In genomic region chr15:88476635-88477038, GRCh38 we compare ENCODE assay signal across 8 cellular contexts. TPM values are rescaled to one million over a fixed set of nuclear protein-coding genes. Genes with fewer than 3 reads are reported as not detected.
DNase-seq lines count a peak whose midpoint lies in the region; ATAC-seq and TF ChIP-seq lines count a peak whose summit lies in the region.

No MANE protein-coding gene starts in this region.

- no peak overlapping the region; the same call in 1 of the 2 replicates for H3K4me3 ChIP-seq in BE2C (ENCODE audit: low read depth, low read length)
- no peak overlapping the region for H3K4me3 ChIP-seq in heart left ventricle
- H3K4me3 ChIP-seq in sigmoid colon: no peak overlapping the region

- TF ChIP-seq CTCF in BE2C (IDR thresholded peaks at IDR 0.05; ENCODE audit: low read depth, low read length) (peak; percentile 82), heart left ventricle (IDR thresholded peaks at IDR 0.05) (peak; percentile 33 to 64 (median 52)), sigmoid colon (IDR thresholded peaks at IDR 0.05) (peak; percentile 30 to 64 (median 50))

- H3K36me3 ChIP-seq in BE2C: peaks cover 19% of the 10 kb centered on the region
- H3K36me3 ChIP-seq in heart left ventricle: peaks cover 0 to 84% (median 71%) of the 10 kb centered on the region in 9 donors
- peaks cover 0 to 57% (median 17%) of the 10 kb centered on the region in 4 donors for H3K36me3 ChIP-seq in sigmoid colon

- TF ChIP-seq POLR2A in heart left ventricle (IDR thresholded peaks at IDR 0.05): no peak
- TF ChIP-seq POLR2A in sigmoid colon (IDR thresholded peaks at IDR 0.05): no peak

- H3K9me3 ChIP-seq in BE2C (no peaks in the 10 kb centered on the region), heart left ventricle (no peaks in the 10 kb centered on the region), sigmoid colon (no peaks in the 10 kb centered on the region)

- ATAC-seq in GM18498 (IDR thresholded peaks at IDR 0.05; ENCODE audit: unreplicated experiment) (peak; percentile 49), heart left ventricle (peak; percentile 48 to 93 (median 86)), GM19324 (IDR thresholded peaks at IDR 0.05; ENCODE audit: low FRiP score, unreplicated experiment) (no peak)

- H3K27me3 ChIP-seq in BE2C (no peaks in the 10 kb centered on the region), heart left ventricle (no peaks in the 10 kb centered on the region), sigmoid colon (no peaks in the 10 kb centered on the region)

- intact Hi-C loops in heart left ventricle (cut with DNase I) (loop anchor here in 9 of 10 donors (1.0 to 10.0 kb wide), 5 partner anchors 96 to 358 kb away; no protein-coding TSS in a partner anchor), sigmoid colon (cut with DNase I) (loop anchor here (2.0 to 5.0 kb wide), 4 partner anchors 70 to 421 kb away; partner anchors contain the start of genes DET1 and HAPLN3)

- TF ChIP-seq EP300 in sigmoid colon (IDR thresholded peaks at IDR 0.05): no peak

- peak; percentile 66 for DNase-seq in BE2C
- peak; percentile 77 for DNase-seq in NCI-H1694 (lab: John Stamatoyannopoulos, UW)
- DNase-seq in activated CD4-positive, alpha-beta T cell treated with anti-CD3 and anti-CD28 coated beads, Interleukin-2, amount 50 U/mL, for 1 hour: peak; percentile 6
- peak in 4 of 5 donors; percentile 34 to 56 (median 50) for DNase-seq in heart left ventricle
- DNase-seq in sigmoid colon: no peak
- no peak for DNase-seq in SIG-M5 treated with dmso at 0.1 percent for 504 hours (lab: John Stamatoyannopoulos, UW; ENCODE audit: unreplicated experiment)

- WGBS in heart left ventricle, 4 donors: 48 to 61% (median 54%) methylated on average over 7 of the region's 7 CpGs
- 61% methylated on average over 7 of the region's 7 CpGs for WGBS in sigmoid colon, 2 donors

- H3K4me1 ChIP-seq in BE2C (0 out of 2 replicates have a peak, but pooled peaks cover 3% of the 10 kb centered on the region), heart left ventricle (peaks cover 0 to 9% (median 0%) of the 10 kb centered on the region in 12 donors), sigmoid colon (peaks cover 0 to 9% (median 6%) of the 10 kb centered on the region in 4 donors)

- peak overlapping the region in 5 of 12 donors; percentile 2 to 65 (median 19) for H3K27ac ChIP-seq in heart left ventricle
- H3K27ac ChIP-seq in sigmoid colon: peak overlapping the region in 3 of 4 donors; percentile 5 to 67 (median 53)

RNA-seq across cellular contexts. Expression of gene MRPS11, which starts 9.1 kb away (rescaled TPM):
- polyA plus RNA-seq in BE2C (2012; ENCODE audit: insufficient read depth, insufficient read length, low read depth): 159 TPM
- total RNA-seq in heart left ventricle (10 to 100 TPM; 49.7 to 72.7 (median 59.0) TPM), sigmoid colon (10 to 100 TPM; 18.8 to 46.0 (median 38.4) TPM)
- polyA plus RNA-seq in heart left ventricle (10 to 100 TPM; 73.2 to 77.9 TPM), sigmoid colon (10 to 100 TPM; 56.6 to 84.6 (median 81.7) TPM)

RNA-seq across cellular contexts. Expression of gene MRPL46, which starts 9.4 kb away (rescaled TPM):
- polyA plus RNA-seq in BE2C (2012; ENCODE audit: insufficient read depth, insufficient read length, low read depth): 104 TPM
- total RNA-seq in heart left ventricle: 100 to 1,000 TPM in 1 of 9 donors, 10 to 100 TPM in 8; 40.7 to 113 (median 75.2) TPM
- polyA plus RNA-seq in heart left ventricle: 10 to 100 TPM; 79.5 to 92.8 TPM
- 10 to 100 TPM; 15.9 to 46.6 (median 33.3) TPM for total RNA-seq in sigmoid colon
- polyA plus RNA-seq in sigmoid colon: 10 to 100 TPM; 36.0 to 53.6 (median 45.8) TPM

Comparison
In these comparisons a context has a peak if more than half of its experiments do, and no peak if none do; other contexts are left out.
1. DNase-seq: peak in BE2C (single experiment), NCI-H1694 (single experiment), activated CD4-positive, alpha-beta T cell treated with anti-CD3 and anti-CD28 coated beads, Interleukin-2, amount 50 U/mL, for 1 hour (single experiment) and heart left ventricle (4 of 5); none in sigmoid colon (single experiment) and SIG-M5 treated with dmso at 0.1 percent for 504 hours (single experiment).
2. Peak in every context shown above with its lines, with median percentiles within 50 percentile points of each other: CTCF ChIP-seq.